18 cellular contexts compared by ENCODE assay signal in genomic region chr12:20443216-20443615, GRCh38.
DNase-seq lines count a peak whose midpoint lies in the region; ATAC-seq, FAIRE-seq and TF ChIP-seq lines count a peak whose summit lies in the region.
"Had no signal": no experiment of that assay in that cellular context is flagged by ENCODE, and none has a peak within 500 bp of the region (broad histone marks: within the 10 kb centered on the region; RNA-seq: fewer than 3 reads in every experiment).

No MANE protein-coding gene starts in this region.

- intact Hi-C loops in heart right ventricle (cut with DNase I) = no loop called here
- intact Hi-C loops in Right ventricle myocardium inferior (cut with DNase I) = loop anchor here (5.0 kb wide), 1 partner anchor 76 kb away; the partner anchor contains the start of gene PDE3A
- intact Hi-C loops in HepG2 (cut with micrococcal nuclease; ENCODE audit: unreplicated experiment) = no loop called here
- intact Hi-C loops in right lobe of liver (cut with DNase I) = no loop called here
- intact Hi-C loops in K562 (cut with micrococcal nuclease) = no loop called here

- CTCF ChIA-PET in HepG2 (lab: Yijun Ruan, JAX; ENCODE audit: low intra/inter-chr PET ratio, low total read pairs) (no interaction called here), K562 (lab: Yijun Ruan, JAX; ENCODE audit: low intra/inter-chr PET ratio) (no interaction called here)

- H3K4me3 ChIP-seq in heart right ventricle (no peak overlapping the region), HepG2 (replicated peaks in 1 of 3; ENCODE audit: insufficient read depth in 1 of 3, low read depth in 2 of 3, low read length in 3 of 3) (no peak overlapping the region), right lobe of liver (no peak overlapping the region), K562 (no peak overlapping the region)

- H3K4me2 ChIP-seq in HepG2 (ENCODE audit: low read depth, low read length) = no peak overlapping the region
- no peak overlapping the region for H3K4me2 ChIP-seq in K562 (ENCODE audit: insufficient read depth, low read length)

- TF ChIP-seq EP300 in HepG2 (IDR thresholded peaks at IDR 0.05; ENCODE audit: low read depth in 2 of 2, low read length in 2 of 2) (no peak), HepG2 (CRISPR knock-in tag; IDR thresholded peaks at IDR 0.05; ENCODE audit: borderline replicate concordance) (no peak), K562 (IDR thresholded peaks at IDR 0.05; ENCODE audit: low read length) (no peak)

- peaks cover 13 to 91% (median 57%) of the 10 kb centered on the region in 9 donors for H3K4me1 ChIP-seq in heart right ventricle
- H3K4me1 ChIP-seq in HepG2 (ENCODE audit: insufficient read depth, low read length) = no peaks in the 10 kb centered on the region
- no peaks in the 10 kb centered on the region for H3K4me1 ChIP-seq in right lobe of liver
- H3K4me1 ChIP-seq in K562 (replicated peaks in 1 of 2; ENCODE audit: control insufficient read depth in 2 of 2, insufficient read depth in 2 of 2, low read length in 2 of 2) = no peaks in the 10 kb centered on the region
- H3K4me1 ChIP-seq: Caco-2 had no signal

- H4K20me1 ChIP-seq in HepG2 (ENCODE audit: insufficient read depth, low read length) (no peaks in the 10 kb centered on the region), K562 (replicated peaks; ENCODE audit: control insufficient read depth, insufficient read depth, low read length) (no peaks in the 10 kb centered on the region)

- ATAC-seq in heart right ventricle (no peak), Right ventricle myocardium inferior (no peak), HepG2 (no peak), right lobe of liver (no peak), K562 (no peak)

- H3K79me2 ChIP-seq in HepG2 (ENCODE audit: insufficient read depth, low read length) (no peaks in the 10 kb centered on the region), K562 (ENCODE audit: control insufficient read depth, insufficient read depth, low read length) (no peaks in the 10 kb centered on the region)

- H3K27ac ChIP-seq in heart right ventricle = peak overlapping the region in 6 of 10 donors; percentile 59 to 91 (median 84)
- no peak overlapping the region for H3K27ac ChIP-seq in HepG2 (ENCODE audit: extremely low read length, insufficient read depth, low read length)
- H3K27ac ChIP-seq in right lobe of liver = no peak overlapping the region
- H3K27ac ChIP-seq in K562 (ENCODE audit: extremely low read depth, low read depth, low read length) = no peak overlapping the region

- in situ Hi-C loops in HepG2 (cut with HindIII; ENCODE audit: extremely low pct_ligation_motif_present, low pct_unique_long_range_greater_than_20kb) = no loop called here
- in situ Hi-C loops in K562 (cut with MboI) = no loop called here
- in situ Hi-C loops in G401 (cut with HindIII; ENCODE audit: low sequenced_read_pairs) = no loop called here

- H3K27me3 ChIP-seq in heart right ventricle = no peaks in the 10 kb centered on the region
- H3K27me3 ChIP-seq in HepG2 (ENCODE audit: control insufficient read depth in 1 of 2, insufficient read depth in 2 of 2, low read length in 2 of 2) = no peaks in the 10 kb centered on the region
- H3K27me3 ChIP-seq in right lobe of liver = no peaks in the 10 kb centered on the region
- no peaks in the 10 kb centered on the region for H3K27me3 ChIP-seq in K562 (ENCODE audit: control insufficient read depth in 2 of 2, insufficient read depth in 2 of 2, low read length in 2 of 2)

- POLR2A ChIA-PET in HepG2 (lab: Yijun Ruan, JAX) = no interaction called here
- POLR2A ChIA-PET in K562 (lab: Yijun Ruan, JAX) = no interaction called here

- WGBS in heart right ventricle, 2 donors = 68 to 77% methylated on average over 3 of the region's 3 CpGs
- WGBS in HepG2 (ENCODE audit: low lambda C conversion rate) = 3% methylated on average over 3 of the region's 3 CpGs
- WGBS in right lobe of liver (ENCODE audit: insufficient coverage, low coverage, low lambda C conversion rate, missing lambda C conversion rate) = 48% methylated on average over 3 of the region's 3 CpGs
- 2% methylated on average over 3 of the region's 3 CpGs for WGBS in K562 (ENCODE audit: insufficient coverage, low coverage, missing lambda C conversion rate)

- TF ChIP-seq CTCF in heart right ventricle (IDR thresholded peaks at IDR 0.05) (no peak), HepG2 (CRISPR knock-in tag; IDR thresholded peaks at IDR 0.05) (no peak), right lobe of liver (IDR thresholded peaks at IDR 0.05) (no peak), K562 (IDR thresholded peaks at IDR 0.05 in 2 of 3, conservative IDR thresholded peaks at IDR 0.05 in 1 of 3; ENCODE audit: insufficient read depth in 2 of 3, low read depth in 1 of 3, low read length in 3 of 3) (no peak)

- no peaks in the 10 kb centered on the region for H3K9me1 ChIP-seq in K562 (ENCODE audit: control insufficient read depth, insufficient read depth, low read length)

- H3K36me3 ChIP-seq in heart right ventricle (no peaks in the 10 kb centered on the region), HepG2 (replicated peaks in 1 of 2; ENCODE audit: control insufficient read depth in 1 of 2, insufficient read depth in 2 of 2, low read length in 2 of 2) (no peaks in the 10 kb centered on the region), right lobe of liver (no peaks in the 10 kb centered on the region), K562 (ENCODE audit: control insufficient read depth, insufficient read depth, low read length) (no peaks in the 10 kb centered on the region)

- TF ChIP-seq POLR2A in HepG2 (IDR thresholded peaks at IDR 0.05; ENCODE audit: insufficient read depth in 1 of 2, low read depth in 2 of 2, low read length in 2 of 2) (no peak), right lobe of liver (IDR thresholded peaks at IDR 0.05) (no peak), K562 (conservative IDR thresholded peaks at IDR 0.05) (no peak)

- H3K9ac ChIP-seq in HepG2 (ENCODE audit: insufficient read depth, low read depth, low read length) (no peak overlapping the region), K562 (ENCODE audit: insufficient read depth in 1 of 2, low read depth in 2 of 2, low read length in 2 of 2) (no peak overlapping the region)

- TF ChIP-seq RAD21 in HepG2 (CRISPR knock-in tag; IDR thresholded peaks at IDR 0.05) (no peak), K562 (CRISPR knock-in tag; conservative IDR thresholded peaks at IDR 0.05 in 1 of 2, IDR thresholded peaks at IDR 0.05 in 1 of 2) (no peak)

- DNase-seq in heart right ventricle = no peak
- no peak for DNase-seq in Right ventricle myocardium inferior (ENCODE audit: missing footprints)
- DNase-seq in HepG2 (ENCODE audit: low spot score) = no peak
- DNase-seq in right lobe of liver = no peak
- DNase-seq in K562 (ENCODE audit: extremely low read depth in 1 of 4, low spot score in 3 of 4) = no peak
- no peak for DNase-seq in G401 (ENCODE audit: low spot score)
- no peak for DNase-seq in activated naive CD4-positive, alpha-beta T cell treated with Interleukin-2 at 50 U/mL for 16 hours
- DNase-seq: 8988T; Caco-2; CD4-positive, alpha-beta memory T cell; DMS79; EL; GF-D8; GOT3; H7; HCEC 1CT had no signal

- no peaks in the 10 kb centered on the region for H3K9me3 ChIP-seq in heart right ventricle
- no peaks in the 10 kb centered on the region for H3K9me3 ChIP-seq in HepG2 (ENCODE audit: low read length)
- H3K9me3 ChIP-seq in right lobe of liver = no peaks in the 10 kb centered on the region
- no peaks in the 10 kb centered on the region for H3K9me3 ChIP-seq in K562 (replicated peaks; ENCODE audit: control insufficient read depth, insufficient read depth, low read depth, low read length)
- H3K9me3 ChIP-seq: Caco-2 had no signal

- no TSS peak for BruUV-seq in HepG2 (replicated peaks; lab: Mats Ljungman, UMichigan)
- BruUV-seq in K562 (replicated peaks; lab: Mats Ljungman, UMichigan) = no TSS peak

- FAIRE-seq in HepG2 (lab: Jason Lieb, UNC) (no peak), K562 (lab: Jason Lieb, UNC) (no peak)
- FAIRE-seq: GM12891, GM18507 had no signal

- H2AFZ ChIP-seq in HepG2 (ENCODE audit: low read length) = no peak overlapping the region
- no peak overlapping the region for H2AFZ ChIP-seq in K562 (ENCODE audit: low read depth, low read length)

TF ChIP-seq in HepG2, 621 proteins besides CTCF, POLR2A, EP300 and RAD21 (continues in another document):
- no peak for TF ChIP-seq ZNF850 (CRISPR knock-in tag; conservative IDR thresholded peaks at IDR 0.05)
- peak; percentile 96 for TF ChIP-seq MAFF (IDR thresholded peaks at IDR 0.05; ENCODE audit: low read depth, low read length)
- no peak for TF ChIP-seq ZNF12 (CRISPR knock-in tag; IDR thresholded peaks at IDR 0.05)
- TF ChIP-seq BRCA1 (CRISPR knock-in tag; IDR thresholded peaks at IDR 0.05) = no peak
- no peak for TF ChIP-seq ZNF350 (CRISPR knock-in tag; IDR thresholded peaks at IDR 0.05; ENCODE audit: borderline replicate concordance, low read depth)
- no peak for TF ChIP-seq KLF15 (CRISPR knock-in tag; IDR thresholded peaks at IDR 0.05; ENCODE audit: borderline replicate concordance)
- no peak for TF ChIP-seq HOXA5 (CRISPR knock-in tag; IDR thresholded peaks at IDR 0.05)

TF ChIP-seq in K562, 482 proteins besides CTCF, POLR2A, EP300 and RAD21:
- TF ChIP-seq ZNF239 (CRISPR knock-in tag; IDR thresholded peaks at IDR 0.05) (no peak), MAFK (IDR thresholded peaks at IDR 0.05; ENCODE audit: low read length) (peak; percentile 82), MAFF (IDR thresholded peaks at IDR 0.05; ENCODE audit: low read length) (peak; percentile 73), MAFG (tag; conservative IDR thresholded peaks at IDR 0.05) (peak; percentile 30; the same call in 1 of the 2 replicates), ZNF316 (IDR thresholded peaks at IDR 0.05) (peak; percentile 68), DLX4 (CRISPR knock-in tag; IDR thresholded peaks at IDR 0.05) (no peak), SNAPC5 (CRISPR knock-in tag; IDR thresholded peaks at IDR 0.05) (no peak)

Comparison
In these comparisons a context has a peak if more than half of its experiments do, and no peak if none do; other contexts are left out.
1. H3K27ac ChIP-seq: peak in heart right ventricle (6 of 10); none in HepG2 (single experiment), right lobe of liver (0 of 3) and K562 (single experiment).